Comparison of ENCODE assay signal across 8 cellular contexts in the genomic region with DNA sequence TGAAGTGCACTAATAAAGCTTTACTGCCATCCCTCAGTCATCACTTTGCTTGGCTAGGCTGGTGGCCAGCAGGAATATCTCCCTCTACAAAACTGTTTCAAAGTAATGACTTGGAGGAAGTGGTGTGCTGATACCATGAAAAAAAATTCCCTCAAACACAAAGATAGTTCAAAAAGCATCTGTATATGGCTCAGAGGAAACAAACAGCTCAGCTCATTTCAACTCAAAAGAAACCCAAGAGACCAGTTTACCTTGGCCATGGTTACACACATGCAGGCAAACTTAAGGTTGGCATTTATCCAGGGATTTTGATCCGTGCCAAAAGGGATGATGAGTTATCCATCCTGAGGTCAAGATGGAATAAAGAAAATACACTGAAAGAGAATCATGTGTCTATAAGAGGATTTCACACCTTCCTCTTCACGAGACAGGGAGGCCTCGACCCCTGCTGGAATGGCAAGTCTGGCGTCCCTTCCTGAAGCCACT. TPM values are rescaled to one million over a fixed set of nuclear protein-coding genes. Genes with fewer than 3 reads are reported as not detected.
DNase-seq lines count a peak whose midpoint lies in the region; ATAC-seq, FAIRE-seq and TF ChIP-seq lines count a peak whose summit lies in the region.

No MANE protein-coding gene starts in this region.

- 13% methylated on average over 4 of the region's 4 CpGs for WGBS in A549 (ENCODE audit: missing lambda C conversion rate)

- no peaks in the 10 kb centered on the region for H3K36me3 ChIP-seq in left ventricle myocardium inferior

- no peak for TF ChIP-seq POLR2A in A549 (IDR thresholded peaks at IDR 0.05; ENCODE audit: low read length)

- H3K36me3 Mint-ChIP-seq in activated CD4-positive, alpha-beta memory T cell treated with anti-CD3 and anti-CD28 coated beads, Interleukin-2, amount 10 ng/mL, durations not matched to agents 7 days and 5 days (ENCODE audit: low read depth): peaks cover 83% of the 10 kb centered on the region

- CTCF ChIA-PET in A549 (lab: Yijun Ruan, JAX) (interaction anchor here (0.7 to 2.5 kb wide), 5 partner anchors 17 to 153 kb away, joined by 3 to 7 read pairs (median 5); no protein-coding TSS in a partner anchor), HEK293T (lab: Yijun Ruan, JAX) (interaction anchor here (0.6 kb wide), 1 partner anchor 800 kb away, joined by 4 read pairs; no protein-coding TSS in a partner anchor)
- CTCF ChIA-PET in activated CD4-positive, alpha-beta memory T cell treated with anti-CD3 and anti-CD28 coated beads, Interleukin-2, amount 10 ng/mL, durations not matched to agents 7 days and 5 days (lab: Charles Lee): interaction anchor here (0.6 to 2.2 kb wide), 18 partner anchors 10 to 126 kb away, joined by 3 to 10 read pairs (median 3); no protein-coding TSS in a partner anchor

- DNase-seq in A549 (ENCODE audit: low read depth in 1 of 2, low spot score in 1 of 2) (peak in 1 of 2 experiments; percentile 83), H4 (ENCODE audit: low spot score) (peak; percentile 31), left ventricle myocardium inferior (peak; percentile 33), HEK293T (ENCODE audit: extremely low spot score) (no peak), SW480 (ENCODE audit: low spot score) (no peak)
- DNase-seq in activated CD4-positive, alpha-beta memory T cell treated with anti-CD3 and anti-CD28 coated beads, Interleukin-2, amount 10 ng/mL, durations not matched to agents 7 days and 5 days: no peak
- no peak for DNase-seq in stimulated activated CD4-positive, alpha-beta T cell treated with anti-CD3 and anti-CD28 coated beads, Interleukin-1b, Interleukin-23, amount 100 ng/mL, for 48 hours

- no peak for FAIRE-seq in A549 (lab: Jason Lieb, UNC)

- ATAC-seq in A549 (peak in 1 of 2 experiments; percentile 67; a peak in 3 of 6 replicates), GM21367 (IDR thresholded peaks at IDR 0.05; ENCODE audit: unreplicated experiment) (no peak)

- H3K27me3 ChIP-seq in left ventricle myocardium inferior (ENCODE audit: low read depth): no peaks in the 10 kb centered on the region

- TF ChIP-seq RAD21 in A549 (conservative IDR thresholded peaks at IDR 0.05 in 1 of 2, IDR thresholded peaks at IDR 0.05 in 1 of 2): no peak

- H3K9me3 Mint-ChIP-seq in activated CD4-positive, alpha-beta memory T cell treated with anti-CD3 and anti-CD28 coated beads, Interleukin-2, amount 10 ng/mL, durations not matched to agents 7 days and 5 days: no peaks in the 10 kb centered on the region

- H3K4me1 Mint-ChIP-seq in activated CD4-positive, alpha-beta memory T cell treated with anti-CD3 and anti-CD28 coated beads, Interleukin-2, amount 10 ng/mL, durations not matched to agents 7 days and 5 days: peaks cover 90% of the 10 kb centered on the region

- peak overlapping the region; percentile 74 for H3K4me2 ChIP-seq in A549

- POLR2A ChIA-PET in A549 (lab: Yijun Ruan, JAX): interaction anchor here (0.6 to 1.3 kb wide), 2 partner anchors 68 to 172 kb away, joined by 3 to 4 read pairs; no protein-coding TSS in a partner anchor
- POLR2A ChIA-PET in activated CD4-positive, alpha-beta memory T cell treated with anti-CD3 and anti-CD28 coated beads, Interleukin-2, amount 10 ng/mL, durations not matched to agents 7 days and 5 days (lab: Charles Lee): interaction anchor here (1.2 to 17.1 kb wide), 7 partner anchors 8 to 552 kb away, joined by 3 to 444 read pairs (median 6); a partner anchor contains a TSS
- POLR2A ChIA-PET in HEK293T (lab: Yijun Ruan, JAX): no interaction called here

- H3K4me3 ChIP-seq in A549 (no peak overlapping the region), left ventricle myocardium inferior (no peak overlapping the region)

- H3K4me1 ChIP-seq in A549: peaks cover 55% of the 10 kb centered on the region
- H3K4me1 ChIP-seq in left ventricle myocardium inferior: peaks cover 42% of the 10 kb centered on the region

- TF ChIP-seq CTCF in A549 (IDR thresholded peaks at IDR 0.05): no peak
- no peak for TF ChIP-seq CTCF in left ventricle myocardium inferior (IDR thresholded peaks at IDR 0.05; ENCODE audit: borderline replicate concordance)

- intact Hi-C loops in left ventricle myocardium inferior (cut with micrococcal nuclease): no loop called here

- peak in 1 of 2 experiments; percentile 31; a peak in 2 of 5 replicates for TF ChIP-seq EP300 in A549 (IDR thresholded peaks at IDR 0.05)

- H3K9me3 ChIP-seq in A549 (no peaks in the 10 kb centered on the region), left ventricle myocardium inferior (replicated peaks) (no peaks in the 10 kb centered on the region)

- H3K4me3 Mint-ChIP-seq in activated CD4-positive, alpha-beta memory T cell treated with anti-CD3 and anti-CD28 coated beads, Interleukin-2, amount 10 ng/mL, durations not matched to agents 7 days and 5 days: peak overlapping the region; percentile 25

- H3K27ac Mint-ChIP-seq in activated CD4-positive, alpha-beta memory T cell treated with anti-CD3 and anti-CD28 coated beads, Interleukin-2, amount 10 ng/mL, durations not matched to agents 7 days and 5 days: peak overlapping the region; percentile 90

- H3K27me3 Mint-ChIP-seq in activated CD4-positive, alpha-beta memory T cell treated with anti-CD3 and anti-CD28 coated beads, Interleukin-2, amount 10 ng/mL, durations not matched to agents 7 days and 5 days: no peaks in the 10 kb centered on the region

- peak overlapping the region; percentile 66 to 70 for H3K27ac ChIP-seq in A549
- H3K27ac ChIP-seq in left ventricle myocardium inferior (replicated peaks): peak overlapping the region; percentile 50

TF ChIP-seq in A549, 52 proteins besides CTCF, POLR2A, EP300 and RAD21 (continues in another document):
- no peak for TF ChIP-seq HDAC2 (IDR thresholded peaks at IDR 0.05)
- TF ChIP-seq, protein P1, sequence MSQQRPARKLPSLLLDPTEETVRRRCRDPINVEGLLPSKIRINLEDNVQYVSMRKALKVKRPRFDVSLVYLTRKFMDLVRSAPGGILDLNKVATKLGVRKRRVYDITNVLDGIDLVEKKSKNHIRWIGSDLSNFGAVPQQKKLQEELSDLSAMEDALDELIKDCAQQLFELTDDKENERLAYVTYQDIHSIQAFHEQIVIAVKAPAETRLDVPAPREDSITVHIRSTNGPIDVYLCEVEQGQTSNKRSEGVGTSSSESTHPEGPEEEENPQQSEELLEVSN (IDR thresholded peaks at IDR 0.05; ENCODE audit: borderline replicate concordance, low read depth): peak; percentile 81
- TF ChIP-seq, protein P2, sequence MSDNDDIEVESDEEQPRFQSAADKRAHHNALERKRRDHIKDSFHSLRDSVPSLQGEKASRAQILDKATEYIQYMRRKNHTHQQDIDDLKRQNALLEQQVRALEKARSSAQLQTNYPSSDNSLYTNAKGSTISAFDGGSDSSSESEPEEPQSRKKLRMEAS (IDR thresholded peaks at IDR 0.05): peak; percentile 92
- peak; percentile 81 for TF ChIP-seq JUNB (IDR thresholded peaks at IDR 0.05)
- TF ChIP-seq, protein P3, sequence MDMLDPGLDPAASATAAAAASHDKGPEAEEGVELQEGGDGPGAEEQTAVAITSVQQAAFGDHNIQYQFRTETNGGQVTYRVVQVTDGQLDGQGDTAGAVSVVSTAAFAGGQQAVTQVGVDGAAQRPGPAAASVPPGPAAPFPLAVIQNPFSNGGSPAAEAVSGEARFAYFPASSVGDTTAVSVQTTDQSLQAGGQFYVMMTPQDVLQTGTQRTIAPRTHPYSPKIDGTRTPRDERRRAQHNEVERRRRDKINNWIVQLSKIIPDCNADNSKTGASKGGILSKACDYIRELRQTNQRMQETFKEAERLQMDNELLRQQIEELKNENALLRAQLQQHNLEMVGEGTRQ (IDR thresholded peaks at IDR 0.05): 0 out of 2 replicates have a peak, but pooled peaks have one; percentile 3

TF ChIP-seq in HEK293T, 16 proteins besides CTCF, POLR2A, EP300 and RAD21:
- TF ChIP-seq TARDBP (IDR thresholded peaks at IDR 0.05) (no peak), LEF1 (IDR thresholded peaks at IDR 0.05; ENCODE audit: borderline replicate concordance) (no peak), L3MBTL2 (conservative IDR thresholded peaks at IDR 0.05) (no peak), FOXA1 (IDR thresholded peaks at IDR 0.05) (no peak), HDGF (IDR thresholded peaks at IDR 0.05; ENCODE audit: borderline replicate concordance) (no peak), NFRKB (IDR thresholded peaks at IDR 0.05) (no peak), ZNF384 (IDR thresholded peaks at IDR 0.05) (no peak), SUZ12 (IDR thresholded peaks at IDR 0.05) (no peak), SP1 (IDR thresholded peaks at IDR 0.05) (no peak), FOXM1 (IDR thresholded peaks at IDR 0.05; ENCODE audit: borderline replicate concordance) (no peak), ARNT (IDR thresholded peaks at IDR 0.05) (no peak), FOXK2 (IDR thresholded peaks at IDR 0.05) (no peak), ELF4 (IDR thresholded peaks at IDR 0.05) (no peak), BHLHE40 (IDR thresholded peaks at IDR 0.05; ENCODE audit: borderline replicate concordance) (no peak), CTBP1 (IDR thresholded peaks at IDR 0.05; ENCODE audit: borderline replicate concordance) (no peak)
- TF ChIP-seq, protein P4, sequence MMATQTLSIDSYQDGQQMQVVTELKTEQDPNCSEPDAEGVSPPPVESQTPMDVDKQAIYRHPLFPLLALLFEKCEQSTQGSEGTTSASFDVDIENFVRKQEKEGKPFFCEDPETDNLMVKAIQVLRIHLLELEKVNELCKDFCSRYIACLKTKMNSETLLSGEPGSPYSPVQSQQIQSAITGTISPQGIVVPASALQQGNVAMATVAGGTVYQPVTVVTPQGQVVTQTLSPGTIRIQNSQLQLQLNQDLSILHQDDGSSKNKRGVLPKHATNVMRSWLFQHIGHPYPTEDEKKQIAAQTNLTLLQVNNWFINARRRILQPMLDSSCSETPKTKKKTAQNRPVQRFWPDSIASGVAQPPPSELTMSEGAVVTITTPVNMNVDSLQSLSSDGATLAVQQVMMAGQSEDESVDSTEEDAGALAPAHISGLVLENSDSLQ (IDR thresholded peaks at IDR 0.05): no peak

RNA-seq across cellular contexts. Expression of a gene that starts 18.4 kb away (rescaled TPM):
- polyA plus RNA-seq in A549 (2011; rRNA removed): 18.4 and 20.1 TPM in 2 replicates
- 10.5 and 14.0 TPM in 2 replicates for polyA plus RNA-seq in A549 (2012; cell fraction: cytosol; rRNA removed)
- 9.9 and 11.3 TPM in 2 replicates for polyA plus RNA-seq in A549 (2012; cell fraction: nucleus; rRNA removed)
- 13.2 to 16.4 TPM (median 16.0 TPM) in 3 replicates for polyA plus RNA-seq in A549 (2017; fragmentation: RNase III; extraction: RNeasy Plus Mini Kit Qiagen cat#74134 plus additional on column Dnase treatment)
- 12.0 and 17.0 TPM in 2 replicates for polyA minus RNA-seq in A549 (2011; rRNA and poly(A)+ RNA removed)
- total RNA-seq in H4 (2014; rRNA removed; shearing (Covaris generic)): 6.3 and 7.3 TPM in 2 replicates
- total RNA-seq in activated CD4-positive, alpha-beta memory T cell treated with anti-CD3 and anti-CD28 coated beads, Interleukin-2, amount 10 ng/mL, durations not matched to agents 7 days and 5 days: 100 to 1,000 TPM; 574 to 590 TPM
- 15.0 TPM for total RNA-seq in left ventricle myocardium inferior

Comparison
In these comparisons a context has a peak if more than half of its experiments do, and no peak if none do; other contexts are left out.
1. DNase-seq: peak in H4 (single experiment) and left ventricle myocardium inferior (single experiment); none in activated CD4-positive, alpha-beta memory T cell treated with anti-CD3 and anti-CD28 coated beads, Interleukin-2, amount 10 ng/mL, durations not matched to agents 7 days and 5 days (single experiment), stimulated activated CD4-positive, alpha-beta T cell treated with anti-CD3 and anti-CD28 coated beads, Interleukin-1b, Interleukin-23, amount 100 ng/mL, for 48 hours (single experiment), HEK293T (single experiment) and SW480 (single experiment).
2. RNA of a gene that starts 18.4 kb away (total RNA-seq): 574 to 590 TPM in activated CD4-positive, alpha-beta memory T cell treated with anti-CD3 and anti-CD28 coated beads, Interleukin-2, amount 10 ng/mL, durations not matched to agents 7 days and 5 days; 15.0 TPM in left ventricle myocardium inferior (single experiment) and 6.3 to 7.3 TPM in H4; every median in the first group is over 10 times any median in the second.